Comparison of ENCODE assay signal across 9 cellular contexts in genomic region chr4:83490876-83491450, GRCh38. TPM values are rescaled to one million over a fixed set of nuclear protein-coding genes. Genes with fewer than 3 reads are reported as not detected.
A peak's percentile ranks its signal among the peaks of the same experiment; 100 is the strongest.
DNase-seq lines count a peak whose midpoint lies in the region; ATAC-seq lines count a peak whose summit lies in the region.
"Had no signal": no experiment of that assay in that cellular context is flagged by ENCODE, and none has a peak within 500 bp of the region (broad histone marks: within the 10 kb centered on the region; RNA-seq: fewer than 3 reads in every experiment).

No MANE protein-coding gene starts in this region.

- H3K27me3 Mint-ChIP-seq in activated T-helper 17 cell treated with anti-CD3 and anti-CD28 coated beads, Interleukin-2, amount 50 U/mL, for 72 hours = no peaks in the 10 kb centered on the region
- H3K27me3 Mint-ChIP-seq: activated naive CD4-positive, alpha-beta T cell treated with anti-CD3 and anti-CD28 coated beads, Interleukin-2, amount 50 U/mL, for 24 hours had no signal

- ATAC-seq in GM19395 (IDR thresholded peaks at IDR 0.05; ENCODE audit: unreplicated experiment) (peak; percentile 85), left colon (peak; percentile 57)
- no peak for ATAC-seq in activated T-helper 17 cell treated with anti-CD3 and anti-CD28 coated beads, Interleukin-2, amount 50 U/mL, for 72 hours (replicated peaks)

- no peaks in the 10 kb centered on the region for H3K9me3 ChIP-seq in adipocyte (ENCODE audit: control insufficient read depth, low read length)

- H3K9me3 Mint-ChIP-seq in activated T-helper 17 cell treated with anti-CD3 and anti-CD28 coated beads, Interleukin-2, amount 50 U/mL, for 72 hours = no peaks in the 10 kb centered on the region
- H3K9me3 Mint-ChIP-seq: activated naive CD4-positive, alpha-beta T cell treated with anti-CD3 and anti-CD28 coated beads, Interleukin-2, amount 50 U/mL, for 24 hours had no signal

- no peak overlapping the region for H3K27ac Mint-ChIP-seq in activated T-helper 17 cell treated with anti-CD3 and anti-CD28 coated beads, Interleukin-2, amount 50 U/mL, for 72 hours
- H3K27ac Mint-ChIP-seq: activated naive CD4-positive, alpha-beta T cell treated with anti-CD3 and anti-CD28 coated beads, Interleukin-2, amount 50 U/mL, for 24 hours had no signal

- no peak overlapping the region for H3K4me3 ChIP-seq in adipocyte (ENCODE audit: low read length)

- intact Hi-C loops in left colon (cut with DNase I, micrococcal nuclease) = no loop called here

- H3K27me3 ChIP-seq in adipocyte (replicated peaks; ENCODE audit: control insufficient read depth, insufficient read depth, low read length) = no peaks in the 10 kb centered on the region

- peak; percentile 5 for DNase-seq in NCI-H2196 (lab: John Stamatoyannopoulos, UW; ENCODE audit: unreplicated experiment)
- DNase-seq in NCI-H2196 treated with DMSO at 0.1 percent for 48 hours (lab: John Stamatoyannopoulos, UW; ENCODE audit: unreplicated experiment) = no peak
- peak; percentile 48 for DNase-seq in HPDE6-E6E7 (ENCODE audit: extremely low spot score)
- peak; percentile 31 for DNase-seq in adipocyte (ENCODE audit: low read depth)
- no peak for DNase-seq in left colon
- no peak for DNase-seq in hypothalamus (lab: John Stamatoyannopoulos, UW)

- H3K4me1 ChIP-seq in adipocyte (ENCODE audit: control insufficient read depth, insufficient read depth, low read length) = no peaks in the 10 kb centered on the region

- no peaks in the 10 kb centered on the region for H3K36me3 ChIP-seq in adipocyte (ENCODE audit: control insufficient read depth, insufficient read depth, low read length, severe bottlenecking)

- no peaks in the 10 kb centered on the region for H3K4me1 Mint-ChIP-seq in activated T-helper 17 cell treated with anti-CD3 and anti-CD28 coated beads, Interleukin-2, amount 50 U/mL, for 72 hours

- no peaks in the 10 kb centered on the region for H3K36me3 Mint-ChIP-seq in activated T-helper 17 cell treated with anti-CD3 and anti-CD28 coated beads, Interleukin-2, amount 50 U/mL, for 72 hours (ENCODE audit: low read depth)
- H3K36me3 Mint-ChIP-seq: activated naive CD4-positive, alpha-beta T cell treated with anti-CD3 and anti-CD28 coated beads, Interleukin-2, amount 50 U/mL, for 24 hours had no signal

- H3K4me3 Mint-ChIP-seq in activated T-helper 17 cell treated with anti-CD3 and anti-CD28 coated beads, Interleukin-2, amount 50 U/mL, for 72 hours = no peak overlapping the region
- H3K4me3 Mint-ChIP-seq: activated naive CD4-positive, alpha-beta T cell treated with anti-CD3 and anti-CD28 coated beads, Interleukin-2, amount 50 U/mL, for 24 hours had no signal

- H3K9ac ChIP-seq in adipocyte (ENCODE audit: low read length) = no peak overlapping the region

RNA-seq across cellular contexts. Expression of gene ABRAXAS1, which starts 6.1 kb away (rescaled TPM):
- total RNA-seq in left colon = 10 to 100 TPM in 1 of 2 donors, 1 to 10 TPM in 1; 7.7 to 12.1 TPM
- total RNA-seq in activated T-helper 17 cell treated with anti-CD3 and anti-CD28 coated beads, Interleukin-2, amount 50 U/mL, for 72 hours = 10 to 100 TPM; 12.4 to 16.1 TPM

RNA-seq across cellular contexts. Expression of gene MRPS18C, which starts 35.1 kb away (rescaled TPM):
- 10 to 100 TPM; 36.0 to 37.7 TPM for total RNA-seq in left colon
- total RNA-seq in activated T-helper 17 cell treated with anti-CD3 and anti-CD28 coated beads, Interleukin-2, amount 50 U/mL, for 72 hours = 10 to 100 TPM; 53.1 to 70.8 TPM

RNA-seq across cellular contexts. Expression of gene HELQ, which starts 35.3 kb away (rescaled TPM):
- 10 to 100 TPM; 10.5 to 14.5 TPM for total RNA-seq in left colon
- 10 to 100 TPM; 11.4 to 15.1 TPM for total RNA-seq in activated T-helper 17 cell treated with anti-CD3 and anti-CD28 coated beads, Interleukin-2, amount 50 U/mL, for 72 hours

RNA-seq across cellular contexts. Expression of gene GPAT3, which starts 44.9 kb away (rescaled TPM):
- 10 to 100 TPM; 27.0 to 51.5 TPM for total RNA-seq in left colon
- total RNA-seq in activated T-helper 17 cell treated with anti-CD3 and anti-CD28 coated beads, Interleukin-2, amount 50 U/mL, for 72 hours = 1 to 10 TPM; 5.6 to 8.8 TPM

Comparison
In these comparisons a context has a peak if more than half of its experiments do, and no peak if none do; other contexts are left out.
1. DNase-seq: peak in NCI-H2196 (single experiment), HPDE6-E6E7 (single experiment) and adipocyte (single experiment); none in NCI-H2196 treated with DMSO at 0.1 percent for 48 hours (single experiment), left colon (0 of 2) and hypothalamus (0 of 51).